22 cellular contexts compared by ENCODE assay signal in genomic region chr16:10114411-10114810, GRCh38.
DNase-seq lines count a peak whose midpoint lies in the region; TF ChIP-seq lines count a peak whose summit lies in the region.
"Had no signal": no experiment of that assay in that cellular context is flagged by ENCODE, and none has a peak within 500 bp of the region (broad histone marks: within the 10 kb centered on the region; RNA-seq: fewer than 3 reads in every experiment).

No MANE protein-coding gene starts in this region.

- no peaks in the 10 kb centered on the region for H3K36me3 Mint-ChIP-seq in T-helper 2 cell treated with Interferon-gamma antibody and Interleukin-4, amounts not matched to agents 5 μg/mL and 100 μg/mL, for 36 hours (ENCODE audit: low read depth)
- H3K36me3 Mint-ChIP-seq: activated naive CD8-positive, alpha-beta T cell treated with anti-CD3 and anti-CD28 coated beads for 36 hours; CD14-positive monocyte had no signal

- TF ChIP-seq CTCF in fibroblast of villous mesenchyme (IDR thresholded peaks at IDR 0.05; ENCODE audit: insufficient read depth, low read depth, low read length) (no peak), sigmoid colon (IDR thresholded peaks at IDR 0.05) (no peak), ascending aorta (IDR thresholded peaks at IDR 0.05) (no peak)

- no peak overlapping the region for H3K27ac Mint-ChIP-seq in T-helper 2 cell treated with Interferon-gamma antibody and Interleukin-4, amounts not matched to agents 5 μg/mL and 100 μg/mL, for 36 hours
- H3K27ac Mint-ChIP-seq: activated naive CD8-positive, alpha-beta T cell treated with anti-CD3 and anti-CD28 coated beads for 36 hours; activated T-helper 1 cell treated with anti-CD3 and anti-CD28 coated beads, Interleukin-12 subunit alpha, Interleukin-12 subunit beta, Interleukin-2, Interleukin-4 antibody, amounts not matched to agents 30 ng/mL and 10 ng/mL and 1 ng/mL, durations not matched to agents 14 hours and 24 hours and 36 hours; CD14-positive monocyte; nephron had no signal

- DNase-seq in Ammon's horn (ENCODE audit: low spot score) (peak; percentile 23), SK-MEL-5 (ENCODE audit: low read depth, low spot score) (peak; percentile 49), fibroblast of villous mesenchyme (ENCODE audit: low read depth) (peak; percentile 64), sigmoid colon (no peak), ascending aorta (ENCODE audit: low spot score in 2 of 2) (no peak), iPS-NIHi7 (ENCODE audit: extremely low spot score) (no peak)
- DNase-seq in T-helper 2 cell treated with Interferon-gamma antibody and Interleukin-4, amounts not matched to agents 5 μg/mL and 100 μg/mL, for 36 hours (ENCODE audit: low spot score), result no peak
- DNase-seq in activated naive CD4-positive, alpha-beta T cell treated with anti-CD3 and anti-CD28 coated beads, Interleukin-2, amount 50 U/mL, for 16 hours, result no peak
- DNase-seq: activated naive CD8-positive, alpha-beta T cell treated with anti-CD3 and anti-CD28 coated beads for 36 hours; erythroblast; heart left ventricle; NCI-H1930; NCI-H446 treated with DMSO at 0.1 percent for 48 hours; spleen; stimulated activated CD8-positive, alpha-beta memory T cell treated with anti-CD3 and anti-CD28 coated beads, Interleukin-4, amount 100 ng/mL, for 48 hours had no signal

- H3K9me3 ChIP-seq in sigmoid colon, result no peaks in the 10 kb centered on the region
- H3K9me3 ChIP-seq in ascending aorta, result no peaks in the 10 kb centered on the region
- H3K9me3 ChIP-seq: prostate gland, spleen, suprapubic skin had no signal

- no peaks in the 10 kb centered on the region for H3K9me3 Mint-ChIP-seq in T-helper 2 cell treated with Interferon-gamma antibody and Interleukin-4, amounts not matched to agents 5 μg/mL and 100 μg/mL, for 36 hours
- H3K9me3 Mint-ChIP-seq: activated naive CD8-positive, alpha-beta T cell treated with anti-CD3 and anti-CD28 coated beads for 36 hours; activated T-helper 1 cell treated with anti-CD3 and anti-CD28 coated beads, Interleukin-12 subunit alpha, Interleukin-12 subunit beta, Interleukin-2, Interleukin-4 antibody, amounts not matched to agents 30 ng/mL and 10 ng/mL and 1 ng/mL, durations not matched to agents 14 hours and 24 hours and 36 hours; nephron had no signal

- in situ Hi-C loops in SK-MEL-5 (cut with HindIII; ENCODE audit: low pct_unique_long_range_greater_than_20kb, low sequenced_read_pairs), result no loop called here

- WGBS in sigmoid colon, 2 donors, result 35 to 46% methylated on average over 4 of the region's 4 CpGs

- H3K4me3 ChIP-seq in fibroblast of villous mesenchyme (ENCODE audit: low read depth, low read length) (no peak overlapping the region), sigmoid colon (no peak overlapping the region), ascending aorta (no peak overlapping the region)
- H3K4me3 ChIP-seq: cardiac muscle cell, heart left ventricle, prostate gland, spleen, suprapubic skin had no signal

- H3K27me3 Mint-ChIP-seq in T-helper 2 cell treated with Interferon-gamma antibody and Interleukin-4, amounts not matched to agents 5 μg/mL and 100 μg/mL, for 36 hours (ENCODE audit: low read depth), result no peaks in the 10 kb centered on the region
- H3K27me3 Mint-ChIP-seq: activated naive CD8-positive, alpha-beta T cell treated with anti-CD3 and anti-CD28 coated beads for 36 hours had no signal

- H3K4me3 Mint-ChIP-seq in T-helper 2 cell treated with Interferon-gamma antibody and Interleukin-4, amounts not matched to agents 5 μg/mL and 100 μg/mL, for 36 hours, result no peak overlapping the region
- H3K4me3 Mint-ChIP-seq: activated naive CD8-positive, alpha-beta T cell treated with anti-CD3 and anti-CD28 coated beads for 36 hours; activated T-helper 1 cell treated with anti-CD3 and anti-CD28 coated beads, Interleukin-12 subunit alpha, Interleukin-12 subunit beta, Interleukin-2, Interleukin-4 antibody, amounts not matched to agents 30 ng/mL and 10 ng/mL and 1 ng/mL, durations not matched to agents 14 hours and 24 hours and 36 hours; CD14-positive monocyte; nephron had no signal

- intact Hi-C loops in sigmoid colon (cut with DNase I), result no loop called here
- intact Hi-C loops in ascending aorta (cut with DNase I), result no loop called here

- H3K27ac ChIP-seq in sigmoid colon, result peak overlapping the region in 3 of 4 donors; percentile 42 to 58 (median 46)
- H3K27ac ChIP-seq in ascending aorta, result peak overlapping the region in 1 of 2 donors; percentile 53
- H3K27ac ChIP-seq: cardiac muscle cell, heart left ventricle, prostate gland, spleen, suprapubic skin, VCaP had no signal

- no peak for TF ChIP-seq POLR2A in sigmoid colon (IDR thresholded peaks at IDR 0.05)

- H3K4me1 Mint-ChIP-seq in T-helper 2 cell treated with Interferon-gamma antibody and Interleukin-4, amounts not matched to agents 5 μg/mL and 100 μg/mL, for 36 hours (ENCODE audit: low read depth), result no peaks in the 10 kb centered on the region
- H3K4me1 Mint-ChIP-seq: activated naive CD8-positive, alpha-beta T cell treated with anti-CD3 and anti-CD28 coated beads for 36 hours; CD14-positive monocyte had no signal

- H3K4me1 ChIP-seq in sigmoid colon, result peaks cover 0 to 24% (median 14%) of the 10 kb centered on the region in 4 donors
- H3K4me1 ChIP-seq in ascending aorta, result peaks cover 6 to 18% of the 10 kb centered on the region in 2 donors
- H3K4me1 ChIP-seq: heart left ventricle, prostate gland, spleen, suprapubic skin had no signal

- H3K27me3 ChIP-seq in sigmoid colon, result no peaks in the 10 kb centered on the region
- no peaks in the 10 kb centered on the region for H3K27me3 ChIP-seq in ascending aorta
- H3K27me3 ChIP-seq: cardiac muscle cell, heart left ventricle, suprapubic skin had no signal

- no peaks in the 10 kb centered on the region for H3K36me3 ChIP-seq in sigmoid colon
- no peaks in the 10 kb centered on the region for H3K36me3 ChIP-seq in ascending aorta
- H3K36me3 ChIP-seq: cardiac muscle cell, heart left ventricle, prostate gland, spleen, suprapubic skin had no signal

- TF ChIP-seq EP300 in sigmoid colon (IDR thresholded peaks at IDR 0.05), result no peak

Comparison
In these comparisons a context has a peak if more than half of its experiments do, and no peak if none do; other contexts are left out.
1. DNase-seq: peak in Ammon's horn (single experiment), SK-MEL-5 (single experiment) and fibroblast of villous mesenchyme (single experiment); none in sigmoid colon (single experiment), T-helper 2 cell treated with Interferon-gamma antibody and Interleukin-4, amounts not matched to agents 5 μg/mL and 100 μg/mL, for 36 hours (single experiment), ascending aorta (0 of 2), iPS-NIHi7 (single experiment) and activated naive CD4-positive, alpha-beta T cell treated with anti-CD3 and anti-CD28 coated beads, Interleukin-2, amount 50 U/mL, for 16 hours (single experiment).